1 cellular context compared by ENCODE assay signal in the genomic region with DNA sequence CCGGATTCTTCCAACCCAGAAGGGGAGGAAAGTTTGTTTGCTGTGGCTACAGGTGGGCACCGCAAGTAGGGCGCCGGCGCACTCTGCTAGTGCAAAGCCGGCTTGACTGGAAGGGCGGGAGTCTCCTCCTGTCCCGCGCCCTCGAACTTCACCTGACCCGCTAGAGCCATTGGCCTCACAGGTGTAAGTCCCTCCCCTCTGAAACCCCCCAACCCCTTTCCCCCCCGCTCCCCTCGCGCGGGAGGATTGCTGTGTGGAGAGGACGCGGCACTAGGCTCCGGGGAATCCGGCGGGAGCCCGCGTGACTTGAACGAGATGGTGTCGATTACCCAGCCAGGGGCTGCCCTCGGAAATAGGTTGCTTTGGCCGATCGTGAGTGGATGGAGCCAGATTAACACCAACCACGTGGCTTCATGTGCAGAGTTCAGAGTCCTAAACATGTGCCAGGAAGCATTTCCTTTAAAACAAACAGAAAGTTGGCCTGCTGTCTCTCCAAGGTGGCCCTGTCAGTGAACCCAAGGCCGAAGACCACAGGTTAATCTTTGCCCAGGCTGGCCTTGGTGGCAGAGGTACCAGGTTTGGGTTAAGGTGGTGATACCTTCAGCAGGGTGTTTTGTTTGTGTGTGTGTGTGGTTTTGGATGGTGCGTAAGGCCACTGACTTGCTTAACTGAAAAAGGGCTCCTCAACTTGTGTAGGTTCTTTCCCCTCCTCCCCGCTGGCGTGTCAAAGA.
TF ChIP-seq lines count a peak whose summit lies in the region.

No MANE protein-coding gene starts in this region.

TF ChIP-seq in HepG2, 621 proteins besides CTCF, POLR2A, EP300 and RAD21 (continued from another document and continues in another):
- TF ChIP-seq, protein P1, sequence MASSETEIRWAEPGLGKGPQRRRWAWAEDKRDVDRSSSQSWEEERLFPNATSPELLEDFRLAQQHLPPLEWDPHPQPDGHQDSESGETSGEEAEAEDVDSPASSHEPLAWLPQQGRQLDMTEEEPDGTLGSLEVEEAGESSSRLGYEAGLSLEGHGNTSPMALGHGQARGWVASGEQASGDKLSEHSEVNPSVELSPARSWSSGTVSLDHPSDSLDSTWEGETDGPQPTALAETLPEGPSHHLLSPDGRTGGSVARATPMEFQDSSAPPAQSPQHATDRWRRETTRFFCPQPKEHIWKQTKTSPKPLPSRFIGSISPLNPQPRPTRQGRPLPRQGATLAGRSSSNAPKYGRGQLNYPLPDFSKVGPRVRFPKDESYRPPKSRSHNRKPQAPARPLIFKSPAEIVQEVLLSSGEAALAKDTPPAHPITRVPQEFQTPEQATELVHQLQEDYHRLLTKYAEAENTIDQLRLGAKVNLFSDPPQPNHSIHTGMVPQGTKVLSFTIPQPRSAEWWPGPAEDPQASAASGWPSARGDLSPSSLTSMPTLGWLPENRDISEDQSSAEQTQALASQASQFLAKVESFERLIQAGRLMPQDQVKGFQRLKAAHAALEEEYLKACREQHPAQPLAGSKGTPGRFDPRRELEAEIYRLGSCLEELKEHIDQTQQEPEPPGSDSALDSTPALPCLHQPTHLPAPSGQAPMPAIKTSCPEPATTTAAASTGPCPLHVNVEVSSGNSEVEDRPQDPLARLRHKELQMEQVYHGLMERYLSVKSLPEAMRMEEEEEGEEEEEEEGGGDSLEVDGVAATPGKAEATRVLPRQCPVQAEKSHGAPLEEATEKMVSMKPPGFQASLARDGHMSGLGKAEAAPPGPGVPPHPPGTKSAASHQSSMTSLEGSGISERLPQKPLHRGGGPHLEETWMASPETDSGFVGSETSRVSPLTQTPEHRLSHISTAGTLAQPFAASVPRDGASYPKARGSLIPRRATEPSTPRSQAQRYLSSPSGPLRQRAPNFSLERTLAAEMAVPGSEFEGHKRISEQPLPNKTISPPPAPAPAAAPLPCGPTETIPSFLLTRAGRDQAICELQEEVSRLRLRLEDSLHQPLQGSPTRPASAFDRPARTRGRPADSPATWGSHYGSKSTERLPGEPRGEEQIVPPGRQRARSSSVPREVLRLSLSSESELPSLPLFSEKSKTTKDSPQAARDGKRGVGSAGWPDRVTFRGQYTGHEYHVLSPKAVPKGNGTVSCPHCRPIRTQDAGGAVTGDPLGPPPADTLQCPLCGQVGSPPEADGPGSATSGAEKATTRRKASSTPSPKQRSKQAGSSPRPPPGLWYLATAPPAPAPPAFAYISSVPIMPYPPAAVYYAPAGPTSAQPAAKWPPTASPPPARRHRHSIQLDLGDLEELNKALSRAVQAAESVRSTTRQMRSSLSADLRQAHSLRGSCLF (CRISPR knock-in tag; IDR thresholded peaks at IDR 0.05; ENCODE audit: borderline replicate concordance), result no peak
- TF ChIP-seq MTF2 (CRISPR knock-in tag; IDR thresholded peaks at IDR 0.05; ENCODE audit: borderline replicate concordance) (no peak), ZSCAN20 (CRISPR knock-in tag; IDR thresholded peaks at IDR 0.05; ENCODE audit: borderline replicate concordance) (no peak), ZNF3 (CRISPR knock-in tag; IDR thresholded peaks at IDR 0.05) (no peak), CHCHD3 (CRISPR knock-in tag; IDR thresholded peaks at IDR 0.05) (no peak), HDAC6 (IDR thresholded peaks at IDR 0.05; ENCODE audit: low read depth, low read length) (no peak), SRSF4 (IDR thresholded peaks at IDR 0.05; ENCODE audit: low read depth, low read length, poor library complexity, severe bottlenecking) (no peak), RFX5 (IDR thresholded peaks at IDR 0.05; ENCODE audit: low read depth, low read length) (no peak), HHEX (CRISPR knock-in tag; IDR thresholded peaks at IDR 0.05) (peak; percentile 34; the same call in 1 of the 2 replicates), ARNT2 (CRISPR knock-in tag; IDR thresholded peaks at IDR 0.05; ENCODE audit: low read depth) (peak; percentile 77), KDM3A (CRISPR knock-in tag; IDR thresholded peaks at IDR 0.05; ENCODE audit: low read depth) (peak; percentile 33; the same call in 1 of the 2 replicates), MAF1 (CRISPR knock-in tag; IDR thresholded peaks at IDR 0.05; ENCODE audit: borderline replicate concordance) (0 out of 2 replicates have a peak, but pooled peaks have one; percentile 65), GFI1 (CRISPR knock-in tag; IDR thresholded peaks at IDR 0.05; ENCODE audit: borderline replicate concordance) (peak; percentile 91), DNMT1 (CRISPR knock-in tag; IDR thresholded peaks at IDR 0.05) (no peak), CHD4 (IDR thresholded peaks at IDR 0.05; ENCODE audit: borderline replicate concordance, low read length) (no peak), DPF2 (CRISPR knock-in tag; IDR thresholded peaks at IDR 0.05; ENCODE audit: borderline replicate concordance, low read depth) (peak; percentile 87), HNF4A (CRISPR knock-in tag; IDR thresholded peaks at IDR 0.05) (peak; percentile 99), ZFP36L2 (CRISPR knock-in tag; IDR thresholded peaks at IDR 0.05) (no peak), HNRNPK (IDR thresholded peaks at IDR 0.05; ENCODE audit: low read depth, low read length, poor library complexity, severe bottlenecking) (peak; percentile 43), ZNF335 (CRISPR knock-in tag; IDR thresholded peaks at IDR 0.05) (peak; percentile 73; the same call in 1 of the 2 replicates), ZFP37 (CRISPR knock-in tag; IDR thresholded peaks at IDR 0.05; ENCODE audit: borderline replicate concordance) (peak; percentile 95), ZNF337 (CRISPR knock-in tag; IDR thresholded peaks at IDR 0.05; ENCODE audit: borderline replicate concordance, low read depth) (no peak), ZNF33B (CRISPR knock-in tag; IDR thresholded peaks at IDR 0.05) (no peak; the same call in 1 of the 2 replicates), HDAC2 (CRISPR knock-in tag; IDR thresholded peaks at IDR 0.05) (peak; percentile 94), MED13 (CRISPR knock-in tag; IDR thresholded peaks at IDR 0.05) (peak; percentile 83), ZKSCAN8 (CRISPR knock-in tag; IDR thresholded peaks at IDR 0.05; ENCODE audit: borderline replicate concordance) (peak; percentile 67; the same call in 1 of the 2 replicates), ZNF670 (CRISPR knock-in tag; IDR thresholded peaks at IDR 0.05; ENCODE audit: borderline replicate concordance) (peak; percentile 74; the same call in 1 of the 2 replicates), ESRRA (CRISPR knock-in tag; IDR thresholded peaks at IDR 0.05; ENCODE audit: low read depth) (peak; percentile 93), DR1 (CRISPR knock-in tag; IDR thresholded peaks at IDR 0.05) (0 out of 2 replicates have a peak, but pooled peaks have one; percentile 52), MAFG (CRISPR knock-in tag; IDR thresholded peaks at IDR 0.05) (no peak), JDP2 (CRISPR knock-in tag; IDR thresholded peaks at IDR 0.05; ENCODE audit: borderline replicate concordance) (no peak; the same call in 1 of the 2 replicates), ZNF780A (CRISPR knock-in tag; IDR thresholded peaks at IDR 0.05) (no peak), NR2C2 (CRISPR knock-in tag; IDR thresholded peaks at IDR 0.05; ENCODE audit: borderline replicate concordance) (peak; percentile 92), MEF2D (CRISPR knock-in tag; IDR thresholded peaks at IDR 0.05) (peak; percentile 94), EZH2 (conservative IDR thresholded peaks at IDR 0.05; ENCODE audit: low read depth, low read length) (no peak), SIN3B (IDR thresholded peaks at IDR 0.05; ENCODE audit: low read length) (no peak)
- TF ChIP-seq, protein P2, sequence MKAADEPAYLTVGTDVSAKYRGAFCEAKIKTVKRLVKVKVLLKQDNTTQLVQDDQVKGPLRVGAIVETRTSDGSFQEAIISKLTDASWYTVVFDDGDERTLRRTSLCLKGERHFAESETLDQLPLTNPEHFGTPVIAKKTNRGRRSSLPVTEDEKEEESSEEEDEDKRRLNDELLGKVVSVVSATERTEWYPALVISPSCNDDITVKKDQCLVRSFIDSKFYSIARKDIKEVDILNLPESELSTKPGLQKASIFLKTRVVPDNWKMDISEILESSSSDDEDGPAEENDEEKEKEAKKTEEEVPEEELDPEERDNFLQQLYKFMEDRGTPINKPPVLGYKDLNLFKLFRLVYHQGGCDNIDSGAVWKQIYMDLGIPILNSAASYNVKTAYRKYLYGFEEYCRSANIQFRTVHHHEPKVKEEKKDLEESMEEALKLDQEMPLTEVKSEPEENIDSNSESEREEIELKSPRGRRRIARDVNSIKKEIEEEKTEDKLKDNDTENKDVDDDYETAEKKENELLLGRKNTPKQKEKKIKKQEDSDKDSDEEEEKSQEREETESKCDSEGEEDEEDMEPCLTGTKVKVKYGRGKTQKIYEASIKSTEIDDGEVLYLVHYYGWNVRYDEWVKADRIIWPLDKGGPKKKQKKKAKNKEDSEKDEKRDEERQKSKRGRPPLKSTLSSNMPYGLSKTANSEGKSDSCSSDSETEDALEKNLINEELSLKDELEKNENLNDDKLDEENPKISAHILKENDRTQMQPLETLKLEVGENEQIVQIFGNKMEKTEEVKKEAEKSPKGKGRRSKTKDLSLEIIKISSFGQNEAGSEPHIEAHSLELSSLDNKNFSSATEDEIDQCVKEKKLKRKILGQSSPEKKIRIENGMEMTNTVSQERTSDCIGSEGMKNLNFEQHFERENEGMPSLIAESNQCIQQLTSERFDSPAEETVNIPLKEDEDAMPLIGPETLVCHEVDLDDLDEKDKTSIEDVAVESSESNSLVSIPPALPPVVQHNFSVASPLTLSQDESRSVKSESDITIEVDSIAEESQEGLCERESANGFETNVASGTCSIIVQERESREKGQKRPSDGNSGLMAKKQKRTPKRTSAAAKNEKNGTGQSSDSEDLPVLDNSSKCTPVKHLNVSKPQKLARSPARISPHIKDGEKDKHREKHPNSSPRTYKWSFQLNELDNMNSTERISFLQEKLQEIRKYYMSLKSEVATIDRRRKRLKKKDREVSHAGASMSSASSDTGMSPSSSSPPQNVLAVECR (CRISPR knock-in tag; IDR thresholded peaks at IDR 0.05; ENCODE audit: borderline replicate concordance), result peak; percentile 83
- TF ChIP-seq, protein P3, sequence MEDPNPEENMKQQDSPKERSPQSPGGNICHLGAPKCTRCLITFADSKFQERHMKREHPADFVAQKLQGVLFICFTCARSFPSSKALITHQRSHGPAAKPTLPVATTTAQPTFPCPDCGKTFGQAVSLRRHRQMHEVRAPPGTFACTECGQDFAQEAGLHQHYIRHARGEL (CRISPR knock-in tag; IDR thresholded peaks at IDR 0.05), result 0 out of 2 replicates have a peak, but pooled peaks have one; percentile 78
- TF ChIP-seq, protein P4, sequence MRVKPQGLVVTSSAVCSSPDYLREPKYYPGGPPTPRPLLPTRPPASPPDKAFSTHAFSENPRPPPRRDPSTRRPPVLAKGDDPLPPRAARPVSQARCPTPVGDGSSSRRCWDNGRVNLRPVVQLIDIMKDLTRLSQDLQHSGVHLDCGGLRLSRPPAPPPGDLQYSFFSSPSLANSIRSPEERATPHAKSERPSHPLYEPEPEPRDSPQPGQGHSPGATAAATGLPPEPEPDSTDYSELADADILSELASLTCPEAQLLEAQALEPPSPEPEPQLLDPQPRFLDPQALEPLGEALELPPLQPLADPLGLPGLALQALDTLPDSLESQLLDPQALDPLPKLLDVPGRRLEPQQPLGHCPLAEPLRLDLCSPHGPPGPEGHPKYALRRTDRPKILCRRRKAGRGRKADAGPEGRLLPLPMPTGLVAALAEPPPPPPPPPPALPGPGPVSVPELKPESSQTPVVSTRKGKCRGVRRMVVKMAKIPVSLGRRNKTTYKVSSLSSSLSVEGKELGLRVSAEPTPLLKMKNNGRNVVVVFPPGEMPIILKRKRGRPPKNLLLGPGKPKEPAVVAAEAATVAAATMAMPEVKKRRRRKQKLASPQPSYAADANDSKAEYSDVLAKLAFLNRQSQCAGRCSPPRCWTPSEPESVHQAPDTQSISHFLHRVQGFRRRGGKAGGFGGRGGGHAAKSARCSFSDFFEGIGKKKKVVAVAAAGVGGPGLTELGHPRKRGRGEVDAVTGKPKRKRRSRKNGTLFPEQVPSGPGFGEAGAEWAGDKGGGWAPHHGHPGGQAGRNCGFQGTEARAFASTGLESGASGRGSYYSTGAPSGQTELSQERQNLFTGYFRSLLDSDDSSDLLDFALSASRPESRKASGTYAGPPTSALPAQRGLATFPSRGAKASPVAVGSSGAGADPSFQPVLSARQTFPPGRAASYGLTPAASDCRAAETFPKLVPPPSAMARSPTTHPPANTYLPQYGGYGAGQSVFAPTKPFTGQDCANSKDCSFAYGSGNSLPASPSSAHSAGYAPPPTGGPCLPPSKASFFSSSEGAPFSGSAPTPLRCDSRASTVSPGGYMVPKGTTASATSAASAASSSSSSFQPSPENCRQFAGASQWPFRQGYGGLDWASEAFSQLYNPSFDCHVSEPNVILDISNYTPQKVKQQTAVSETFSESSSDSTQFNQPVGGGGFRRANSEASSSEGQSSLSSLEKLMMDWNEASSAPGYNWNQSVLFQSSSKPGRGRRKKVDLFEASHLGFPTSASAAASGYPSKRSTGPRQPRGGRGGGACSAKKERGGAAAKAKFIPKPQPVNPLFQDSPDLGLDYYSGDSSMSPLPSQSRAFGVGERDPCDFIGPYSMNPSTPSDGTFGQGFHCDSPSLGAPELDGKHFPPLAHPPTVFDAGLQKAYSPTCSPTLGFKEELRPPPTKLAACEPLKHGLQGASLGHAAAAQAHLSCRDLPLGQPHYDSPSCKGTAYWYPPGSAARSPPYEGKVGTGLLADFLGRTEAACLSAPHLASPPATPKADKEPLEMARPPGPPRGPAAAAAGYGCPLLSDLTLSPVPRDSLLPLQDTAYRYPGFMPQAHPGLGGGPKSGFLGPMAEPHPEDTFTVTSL (CRISPR knock-in tag; IDR thresholded peaks at IDR 0.05; ENCODE audit: borderline replicate concordance), result peak; percentile 79; the same call in 1 of the 2 replicates
- TF ChIP-seq, protein P5, sequence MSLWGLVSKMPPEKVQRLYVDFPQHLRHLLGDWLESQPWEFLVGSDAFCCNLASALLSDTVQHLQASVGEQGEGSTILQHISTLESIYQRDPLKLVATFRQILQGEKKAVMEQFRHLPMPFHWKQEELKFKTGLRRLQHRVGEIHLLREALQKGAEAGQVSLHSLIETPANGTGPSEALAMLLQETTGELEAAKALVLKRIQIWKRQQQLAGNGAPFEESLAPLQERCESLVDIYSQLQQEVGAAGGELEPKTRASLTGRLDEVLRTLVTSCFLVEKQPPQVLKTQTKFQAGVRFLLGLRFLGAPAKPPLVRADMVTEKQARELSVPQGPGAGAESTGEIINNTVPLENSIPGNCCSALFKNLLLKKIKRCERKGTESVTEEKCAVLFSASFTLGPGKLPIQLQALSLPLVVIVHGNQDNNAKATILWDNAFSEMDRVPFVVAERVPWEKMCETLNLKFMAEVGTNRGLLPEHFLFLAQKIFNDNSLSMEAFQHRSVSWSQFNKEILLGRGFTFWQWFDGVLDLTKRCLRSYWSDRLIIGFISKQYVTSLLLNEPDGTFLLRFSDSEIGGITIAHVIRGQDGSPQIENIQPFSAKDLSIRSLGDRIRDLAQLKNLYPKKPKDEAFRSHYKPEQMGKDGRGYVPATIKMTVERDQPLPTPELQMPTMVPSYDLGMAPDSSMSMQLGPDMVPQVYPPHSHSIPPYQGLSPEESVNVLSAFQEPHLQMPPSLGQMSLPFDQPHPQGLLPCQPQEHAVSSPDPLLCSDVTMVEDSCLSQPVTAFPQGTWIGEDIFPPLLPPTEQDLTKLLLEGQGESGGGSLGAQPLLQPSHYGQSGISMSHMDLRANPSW (CRISPR knock-in tag; IDR thresholded peaks at IDR 0.05; ENCODE audit: borderline replicate concordance), result 0 out of 2 replicates have a peak, but pooled peaks have one; percentile 73
- TF ChIP-seq, protein P6, sequence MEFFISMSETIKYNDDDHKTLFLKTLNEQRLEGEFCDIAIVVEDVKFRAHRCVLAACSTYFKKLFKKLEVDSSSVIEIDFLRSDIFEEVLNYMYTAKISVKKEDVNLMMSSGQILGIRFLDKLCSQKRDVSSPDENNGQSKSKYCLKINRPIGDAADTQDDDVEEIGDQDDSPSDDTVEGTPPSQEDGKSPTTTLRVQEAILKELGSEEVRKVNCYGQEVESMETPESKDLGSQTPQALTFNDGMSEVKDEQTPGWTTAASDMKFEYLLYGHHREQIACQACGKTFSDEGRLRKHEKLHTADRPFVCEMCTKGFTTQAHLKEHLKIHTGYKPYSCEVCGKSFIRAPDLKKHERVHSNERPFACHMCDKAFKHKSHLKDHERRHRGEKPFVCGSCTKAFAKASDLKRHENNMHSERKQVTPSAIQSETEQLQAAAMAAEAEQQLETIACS (CRISPR knock-in tag; IDR thresholded peaks at IDR 0.05), result no peak; the same call in 1 of the 2 replicates
